Comparison of ENCODE assay signal across 3 cellular contexts in the genomic region with DNA sequence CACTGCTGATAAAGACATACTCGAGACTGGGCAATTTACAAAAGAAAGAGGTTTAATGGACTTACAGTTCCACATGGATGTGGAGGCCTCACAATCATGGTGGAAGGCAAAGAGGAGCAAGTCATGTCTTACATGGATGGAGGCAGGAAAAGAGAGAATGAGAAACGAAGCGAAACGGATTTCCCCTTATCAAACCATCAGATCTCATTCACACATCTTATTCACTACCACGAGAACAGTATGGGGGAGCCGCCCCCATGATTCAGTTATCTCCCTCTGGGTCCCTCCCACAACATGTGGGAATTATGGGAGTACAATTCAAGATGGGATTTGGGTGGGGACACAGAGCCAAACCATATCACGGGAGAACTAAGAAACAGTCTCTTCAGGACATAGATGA. TPM values are rescaled to one million over a fixed set of nuclear protein-coding genes. Genes with fewer than 3 reads are reported as not detected.
"Had no signal": no experiment of that assay in that cellular context is flagged by ENCODE, and none has a peak within 500 bp of the region (broad histone marks: within the 10 kb centered on the region; RNA-seq: fewer than 3 reads in every experiment).

No MANE protein-coding gene starts in this region.

RNA-seq across cellular contexts. Expression of a gene that starts 6.0 kb away (rescaled TPM):
- total RNA-seq: OCI-LY7, SJCRH30, SK-MEL-5 had no signal
